12 cellular contexts compared by ENCODE assay signal in the genomic region with DNA sequence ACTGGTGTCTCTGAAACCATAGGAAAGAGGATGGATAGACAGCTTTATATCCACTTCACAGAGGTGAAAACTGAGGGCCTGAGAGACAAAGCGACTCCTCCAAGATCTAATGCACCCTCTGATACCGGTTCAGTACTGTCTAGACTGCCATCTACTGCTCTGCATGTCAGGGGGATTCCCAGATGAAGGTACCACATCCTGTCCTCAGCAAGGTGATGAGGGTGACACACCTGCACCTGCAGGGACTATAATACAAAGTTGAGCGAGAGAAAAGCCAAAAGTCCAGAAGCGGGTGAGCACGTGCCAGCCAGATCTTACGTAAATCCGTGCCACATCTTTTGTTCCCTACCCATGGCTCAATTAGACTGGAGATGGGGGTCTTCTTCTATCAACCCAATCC. TPM values are rescaled to one million over a fixed set of nuclear protein-coding genes. Genes with fewer than 3 reads are reported as not detected.
DNase-seq lines count a peak whose midpoint lies in the region; ATAC-seq and TF ChIP-seq lines count a peak whose summit lies in the region.
"Had no signal": no experiment of that assay in that cellular context is flagged by ENCODE, and none has a peak within 500 bp of the region (broad histone marks: within the 10 kb centered on the region; RNA-seq: fewer than 3 reads in every experiment).

No MANE protein-coding gene starts in this region.

- ATAC-seq in activated CD4-positive, CD25-positive, alpha-beta regulatory T cell treated with anti-CD3 and anti-CD28 coated beads, Interleukin-2, amount 50 U/mL, for 24 hours = peak; percentile 92 to 93
- ATAC-seq in HG03196 (IDR thresholded peaks at IDR 0.05; ENCODE audit: unreplicated experiment) (peak; percentile 22), gastroesophageal sphincter (no peak)
- ATAC-seq in activated T-helper 17 cell treated with anti-CD3 and anti-CD28 coated beads, Interleukin-2, amount 50 U/mL, for 72 hours (replicated peaks) = peak; percentile 74
- ATAC-seq: body of pancreas had no signal

- H3K9me3 ChIP-seq in spleen (no peaks in the 10 kb centered on the region), gastroesophageal sphincter (no peaks in the 10 kb centered on the region)
- H3K9me3 ChIP-seq: body of pancreas, upper lobe of left lung had no signal

- peaks cover 6% of the 10 kb centered on the region for H3K4me1 Mint-ChIP-seq in activated T-helper 17 cell treated with anti-CD3 and anti-CD28 coated beads, Interleukin-2, amount 50 U/mL, for 72 hours
- H3K4me1 Mint-ChIP-seq in T-helper 2 cell treated with Interferon-gamma antibody and Interleukin-4, amounts not matched to agents 5 μg/mL and 100 μg/mL, for 36 hours (ENCODE audit: low read depth) = peaks cover 14% of the 10 kb centered on the region

- no peaks in the 10 kb centered on the region for H3K36me3 Mint-ChIP-seq in activated T-helper 17 cell treated with anti-CD3 and anti-CD28 coated beads, Interleukin-2, amount 50 U/mL, for 72 hours (ENCODE audit: low read depth)
- no peaks in the 10 kb centered on the region for H3K36me3 Mint-ChIP-seq in T-helper 2 cell treated with Interferon-gamma antibody and Interleukin-4, amounts not matched to agents 5 μg/mL and 100 μg/mL, for 36 hours (ENCODE audit: low read depth)

- H3K4me1 ChIP-seq in spleen = peaks cover 2 to 86% (median 43%) of the 10 kb centered on the region in 6 donors
- peaks cover 0 to 4% (median 0%) of the 10 kb centered on the region in 3 donors for H3K4me1 ChIP-seq in gastroesophageal sphincter

- no peak for DNase-seq in activated CD4-positive, CD25-positive, alpha-beta regulatory T cell treated with anti-CD3 and anti-CD28 coated beads, Interleukin-2, amount 50 U/mL, for 72 hours
- no peak for DNase-seq in spleen
- DNase-seq in T-helper 2 cell treated with Interferon-gamma antibody and Interleukin-4, amounts not matched to agents 5 μg/mL and 100 μg/mL, for 36 hours (ENCODE audit: low spot score) = no peak
- DNase-seq in COLO829 (ENCODE audit: low spot score) = no peak
- DNase-seq: body of pancreas, mesenchymal stem cell, NCI-H510A had no signal

- WGBS in spleen, 5 donors = 55 to 84% (median 67%) methylated on average over 7 of the region's 7 CpGs
- 78 to 95% methylated on average over 6 to 7 of the region's 7 CpGs for WGBS in gastroesophageal sphincter (ENCODE audit: low coverage in 1 of 2), 2 donors

- intact Hi-C loops in spleen (cut with DNase I; ENCODE audit: low total_unique reads) = no loop called here

- TF ChIP-seq POLR2A in spleen (IDR thresholded peaks at IDR 0.05) = no peak
- TF ChIP-seq POLR2A in gastroesophageal sphincter (IDR thresholded peaks at IDR 0.05) = no peak

- TF ChIP-seq CTCF in spleen (IDR thresholded peaks at IDR 0.05 in 8 of 11, conservative IDR thresholded peaks at IDR 0.05 in 3 of 11) (no peak), gastroesophageal sphincter (IDR thresholded peaks at IDR 0.05) (no peak)

- H3K27me3 ChIP-seq in spleen (replicated peaks in 1 of 7) = no peaks in the 10 kb centered on the region
- peaks cover 10% of the 10 kb centered on the region for H3K27me3 ChIP-seq in gastroesophageal sphincter
- H3K27me3 ChIP-seq: body of pancreas, upper lobe of left lung had no signal

- H3K4me3 ChIP-seq in spleen (no peak overlapping the region), gastroesophageal sphincter (no peak overlapping the region)
- H3K4me3 ChIP-seq: body of pancreas, upper lobe of left lung had no signal

- no peak overlapping the region for H3K27ac Mint-ChIP-seq in activated T-helper 17 cell treated with anti-CD3 and anti-CD28 coated beads, Interleukin-2, amount 50 U/mL, for 72 hours
- no peak overlapping the region for H3K27ac Mint-ChIP-seq in T-helper 2 cell treated with Interferon-gamma antibody and Interleukin-4, amounts not matched to agents 5 μg/mL and 100 μg/mL, for 36 hours

- H3K27me3 Mint-ChIP-seq in activated T-helper 17 cell treated with anti-CD3 and anti-CD28 coated beads, Interleukin-2, amount 50 U/mL, for 72 hours = peaks cover 13% of the 10 kb centered on the region
- H3K27me3 Mint-ChIP-seq in T-helper 2 cell treated with Interferon-gamma antibody and Interleukin-4, amounts not matched to agents 5 μg/mL and 100 μg/mL, for 36 hours (ENCODE audit: low read depth) = peaks cover 64% of the 10 kb centered on the region

- no peak for TF ChIP-seq EP300 in gastroesophageal sphincter (IDR thresholded peaks at IDR 0.05)

- H3K4me3 Mint-ChIP-seq in activated T-helper 17 cell treated with anti-CD3 and anti-CD28 coated beads, Interleukin-2, amount 50 U/mL, for 72 hours = no peak overlapping the region
- H3K4me3 Mint-ChIP-seq in T-helper 2 cell treated with Interferon-gamma antibody and Interleukin-4, amounts not matched to agents 5 μg/mL and 100 μg/mL, for 36 hours = no peak overlapping the region

- H3K27ac ChIP-seq in spleen = peak overlapping the region in 5 of 8 donors; percentile 44 to 84 (median 70)
- H3K27ac ChIP-seq in gastroesophageal sphincter = no peak overlapping the region
- H3K27ac ChIP-seq: body of pancreas, upper lobe of left lung had no signal

- no peaks in the 10 kb centered on the region for H3K9me3 Mint-ChIP-seq in activated T-helper 17 cell treated with anti-CD3 and anti-CD28 coated beads, Interleukin-2, amount 50 U/mL, for 72 hours
- no peaks in the 10 kb centered on the region for H3K9me3 Mint-ChIP-seq in T-helper 2 cell treated with Interferon-gamma antibody and Interleukin-4, amounts not matched to agents 5 μg/mL and 100 μg/mL, for 36 hours

- H3K36me3 ChIP-seq in spleen = no peaks in the 10 kb centered on the region
- no peaks in the 10 kb centered on the region for H3K36me3 ChIP-seq in gastroesophageal sphincter
- H3K36me3 ChIP-seq: upper lobe of left lung had no signal

RNA-seq across cellular contexts. Expression of a gene that starts 32.5 kb away (rescaled TPM):
- total RNA-seq in activated T-helper 17 cell treated with anti-CD3 and anti-CD28 coated beads, Interleukin-2, amount 50 U/mL, for 72 hours = 1 to 10 TPM in 1 of 2 donors, under 1 TPM in 1; 0.58 to 4.0 TPM
- total RNA-seq in spleen (10 to 100 TPM; 38.2 to 59.6 (median 40.3) TPM), gastroesophageal sphincter (10 to 100 TPM in 3 of 4 donors, 1 to 10 TPM in 1; 9.6 to 31.5 (median 15.4) TPM)
- 10 to 100 TPM; 17.7 to 19.7 (median 19.6) TPM for polyA plus RNA-seq in spleen

Comparison
In these comparisons a context has a peak if more than half of its experiments do, and no peak if none do; other contexts are left out.
1. H3K27ac ChIP-seq: peak in spleen (5 of 8); none in gastroesophageal sphincter (0 of 4).